21 cellular contexts compared by ENCODE assay signal in genomic region chr6:1578293-1578745, GRCh38. TPM values are rescaled to one million over a fixed set of nuclear protein-coding genes. Genes with fewer than 3 reads are reported as not detected.
"Had no signal": no experiment of that assay in that cellular context is flagged by ENCODE, and none has a peak within 500 bp of the region (broad histone marks: within the 10 kb centered on the region; RNA-seq: fewer than 3 reads in every experiment).

No MANE protein-coding gene starts in this region.

- ATAC-seq: activated CD4-positive, alpha-beta T cell treated with anti-CD3 and anti-CD28 coated beads for 36 hours; left ventricle myocardium superior; mucosa of descending colon; natural killer cell; stimulated activated naive CD8-positive, alpha-beta T cell treated with anti-CD3 and anti-CD28 coated beads, Interleukin-15, Interleukin-2, amounts not matched to agents 100 U/mL and 50 U/mL, for 24 hours had no signal

- H3K27ac ChIP-seq: adrenal gland, esophagus squamous epithelium, parathyroid adenoma had no signal

- FAIRE-seq: astrocyte had no signal

- H2AFZ ChIP-seq: parathyroid adenoma had no signal

- H3K79me2 ChIP-seq: parathyroid adenoma had no signal

- H3K4me1 ChIP-seq: adrenal gland, parathyroid adenoma had no signal

- H3K4me3 Mint-ChIP-seq: activated CD4-positive, alpha-beta T cell treated with anti-CD3 and anti-CD28 coated beads for 36 hours; immature natural killer cell; natural killer cell had no signal

- H3K36me3 ChIP-seq: adrenal gland, breast epithelium, esophagus squamous epithelium had no signal

- H3K9me3 Mint-ChIP-seq: activated naive CD4-positive, alpha-beta T cell treated with anti-CD3 and anti-CD28 coated beads, Interleukin-2, amount 50 U/mL, for 72 hours; immature natural killer cell; natural killer cell had no signal

- DNase-seq: activated CD4-positive, alpha-beta T cell treated with anti-CD3 and anti-CD28 coated beads for 36 hours; activated CD4-positive, alpha-beta T cell treated with anti-CD3 and anti-CD28 coated beads, Interleukin-2, amount 50 U/mL, for 48 hours; activated gamma-delta T cell treated with Interleukin-2 at 50 U/mL for 16 hours; adrenal gland; cortex of kidney; esophagus squamous epithelium; immature natural killer cell; left ventricle myocardium superior; mucosa of descending colon; natural killer cell; stimulated activated CD4-positive, alpha-beta T cell treated with anti-CD3 and anti-CD28 coated beads, Interleukin-12 subunit alpha, Interleukin-12 subunit beta, amount 100 ng/mL, for 4 hours; stimulated activated CD4-positive, alpha-beta T cell treated with anti-CD3 and anti-CD28 coated beads, Interleukin-1b, Interleukin-23, amount 100 ng/mL, for 48 hours; stimulated activated CD8-positive, alpha-beta memory T cell treated with anti-CD3 and anti-CD28 coated beads, Interleukin-4, amount 100 ng/mL, for 48 hours; stimulated activated naive CD8-positive, alpha-beta T cell treated with anti-CD3 and anti-CD28 coated beads, Interleukin-15, Interleukin-2, amounts not matched to agents 100 U/mL and 50 U/mL, for 24 hours; substantia nigra; trophoblast cell had no signal

- H3K4me3 ChIP-seq: adrenal gland, breast epithelium, esophagus squamous epithelium, mucosa of descending colon had no signal

- H3K36me3 Mint-ChIP-seq: activated naive CD4-positive, alpha-beta T cell treated with anti-CD3 and anti-CD28 coated beads, Interleukin-2, amount 50 U/mL, for 72 hours; immature natural killer cell; natural killer cell had no signal

- H3K9ac ChIP-seq: parathyroid adenoma had no signal

- H3K27ac Mint-ChIP-seq: activated CD4-positive, alpha-beta T cell treated with anti-CD3 and anti-CD28 coated beads for 36 hours; activated naive CD4-positive, alpha-beta T cell treated with anti-CD3 and anti-CD28 coated beads, Interleukin-2, amount 50 U/mL, for 72 hours; immature natural killer cell; natural killer cell had no signal

- H3K27me3 ChIP-seq: adrenal gland, breast epithelium had no signal

- H3K9me3 ChIP-seq: adrenal gland, breast epithelium, esophagus squamous epithelium, mucosa of descending colon had no signal

- H3K4me1 Mint-ChIP-seq: activated CD4-positive, alpha-beta T cell treated with anti-CD3 and anti-CD28 coated beads for 36 hours; immature natural killer cell; natural killer cell had no signal

RNA-seq across cellular contexts. Expression of gene FOXC1, which starts 31.4 kb away (rescaled TPM):
- total RNA-seq: T-helper 2 cell treated with Interferon-gamma antibody and Interleukin-4, amounts not matched to agents 100 ng/mL and 5 ng/mL, for 36 hours had no signal
